ENCODE assay signal across 8 cellular contexts in the genomic region with DNA sequence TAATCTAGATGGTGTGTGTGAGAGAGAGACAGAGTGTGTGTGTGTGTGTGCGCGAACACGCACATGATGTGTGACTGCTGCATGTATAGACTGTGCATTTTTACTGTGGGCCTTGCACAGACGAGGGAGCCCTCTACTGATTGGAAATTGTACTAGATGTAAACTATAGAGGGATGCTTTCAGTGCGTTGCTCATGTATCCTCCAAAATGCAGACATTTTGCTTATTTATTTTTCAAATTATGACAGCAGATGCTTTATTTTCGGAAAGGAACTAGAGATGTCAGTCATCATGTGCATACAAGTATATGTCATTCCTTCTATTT.
DNase-seq lines count a peak whose midpoint lies in the region; ATAC-seq and TF ChIP-seq lines count a peak whose summit lies in the region.

No MANE protein-coding gene starts in this region.

- H3K36me3 ChIP-seq in fibroblast of lung (ENCODE audit: control insufficient read depth, insufficient read depth, low read length) (no peaks in the 10 kb centered on the region), prostate gland (no peaks in the 10 kb centered on the region)

- WGBS in prostate gland = 33% methylated on average over 6 of the region's 6 CpGs

- H3K27me3 ChIP-seq in fibroblast of lung (ENCODE audit: control insufficient read depth, insufficient read depth, low read length) = peaks cover 2% of the 10 kb centered on the region
- H3K27me3 ChIP-seq in prostate gland (replicated peaks; ENCODE audit: insufficient read depth) = no peaks in the 10 kb centered on the region

- no peak overlapping the region for H2AFZ ChIP-seq in fibroblast of lung (ENCODE audit: low read length)

- DNase-seq in activated T-cell treated with anti-CD3 and anti-CD28 coated beads, Interleukin-2, amount 50 U/mL, for 72 hours = no peak
- no peak for DNase-seq in activated T-cell treated with anti-CD3 and anti-CD28 coated beads, Interleukin-2, amount 50 U/mL, for 24 hours
- peak; percentile 17 for DNase-seq in RPMI7951 (ENCODE audit: low read depth)
- DNase-seq in fibroblast of lung (ENCODE audit: low read depth in 2 of 2) = peak; percentile 23 to 57
- no peak for DNase-seq in prostate gland (ENCODE audit: low spot score)
- DNase-seq in activated CD4-positive, alpha-beta T cell treated with anti-CD3 and anti-CD28 coated beads, Interleukin-2, amount 50 U/mL, for 48 hours = no peak

- H3K27me3 Mint-ChIP-seq in activated T-cell treated with anti-CD3 and anti-CD28 coated beads, Interleukin-2, amount 50 U/mL, for 72 hours (ENCODE audit: low read depth) = no peaks in the 10 kb centered on the region
- peaks cover 8% of the 10 kb centered on the region for H3K27me3 Mint-ChIP-seq in activated T-cell treated with anti-CD3 and anti-CD28 coated beads, Interleukin-2, amount 50 U/mL, for 24 hours

- H3K27ac ChIP-seq in fibroblast of lung (ENCODE audit: insufficient read depth, low read length) = no peak overlapping the region
- peak overlapping the region in 1 of 2 donors; percentile 23 for H3K27ac ChIP-seq in prostate gland

- no peaks in the 10 kb centered on the region for H3K4me1 Mint-ChIP-seq in activated T-cell treated with anti-CD3 and anti-CD28 coated beads, Interleukin-2, amount 50 U/mL, for 72 hours (ENCODE audit: low read depth)
- no peaks in the 10 kb centered on the region for H3K4me1 Mint-ChIP-seq in activated T-cell treated with anti-CD3 and anti-CD28 coated beads, Interleukin-2, amount 50 U/mL, for 24 hours (ENCODE audit: low read depth)

- no peak overlapping the region for H3K27ac Mint-ChIP-seq in activated T-cell treated with anti-CD3 and anti-CD28 coated beads, Interleukin-2, amount 50 U/mL, for 72 hours
- no peak overlapping the region for H3K27ac Mint-ChIP-seq in activated T-cell treated with anti-CD3 and anti-CD28 coated beads, Interleukin-2, amount 50 U/mL, for 24 hours

- TF ChIP-seq CTCF in fibroblast of lung (conservative IDR thresholded peaks at IDR 0.05 in 1 of 2, IDR thresholded peaks at IDR 0.05 in 1 of 2; ENCODE audit: low read depth in 1 of 2, low read length in 2 of 2) (peak; percentile 27 to 71), prostate gland (IDR thresholded peaks at IDR 0.05) (peak in 3 of 4 experiments; percentile 40 to 49 (median 48))

- H3K4me1 ChIP-seq in fibroblast of lung (ENCODE audit: control insufficient read depth, extremely low read depth, insufficient read depth, low read length) (no peaks in the 10 kb centered on the region), prostate gland (replicated peaks) (no peaks in the 10 kb centered on the region)

- H3K4me3 Mint-ChIP-seq in activated T-cell treated with anti-CD3 and anti-CD28 coated beads, Interleukin-2, amount 50 U/mL, for 72 hours = no peak overlapping the region
- no peak overlapping the region for H3K4me3 Mint-ChIP-seq in activated T-cell treated with anti-CD3 and anti-CD28 coated beads, Interleukin-2, amount 50 U/mL, for 24 hours

- ATAC-seq in activated T-cell treated with anti-CD3 and anti-CD28 coated beads, Interleukin-2, amount 50 U/mL, for 72 hours (replicated peaks in 1 of 2) = peak; percentile 57 to 62
- ATAC-seq in HG03565 (IDR thresholded peaks at IDR 0.05; ENCODE audit: unreplicated experiment) (peak; percentile 73), GM19455 (IDR thresholded peaks at IDR 0.05; ENCODE audit: unreplicated experiment) (no peak)

- TF ChIP-seq POLR2A in prostate gland (IDR thresholded peaks at IDR 0.05) = no peak

- no peaks in the 10 kb centered on the region for H3K9me3 ChIP-seq in fibroblast of lung (ENCODE audit: control insufficient read depth, insufficient read depth, low read depth, low read length)
- H3K9me3 ChIP-seq in prostate gland = no peaks in the 10 kb centered on the region

- no peak overlapping the region for H3K4me2 ChIP-seq in fibroblast of lung (ENCODE audit: extremely low read depth, insufficient read depth, low read length)

- H3K9me3 Mint-ChIP-seq in activated T-cell treated with anti-CD3 and anti-CD28 coated beads, Interleukin-2, amount 50 U/mL, for 72 hours = no peaks in the 10 kb centered on the region
- H3K9me3 Mint-ChIP-seq in activated T-cell treated with anti-CD3 and anti-CD28 coated beads, Interleukin-2, amount 50 U/mL, for 24 hours = no peaks in the 10 kb centered on the region

- H3K9ac ChIP-seq in fibroblast of lung (ENCODE audit: insufficient read depth, low read length) = no peak overlapping the region

- no peaks in the 10 kb centered on the region for H4K20me1 ChIP-seq in fibroblast of lung (ENCODE audit: control insufficient read depth, extremely low read depth, insufficient read depth, low read length)

- no peak overlapping the region for H3K4me3 ChIP-seq in fibroblast of lung (replicated peaks in 1 of 4; ENCODE audit: control extremely low read depth in 1 of 4, insufficient read depth in 1 of 4, low read depth in 3 of 4, low read length in 4 of 4)
- H3K4me3 ChIP-seq in prostate gland = no peak overlapping the region

- no peaks in the 10 kb centered on the region for H3K79me2 ChIP-seq in fibroblast of lung (ENCODE audit: control insufficient read depth, insufficient read depth, low read length)

- H3K36me3 Mint-ChIP-seq in activated T-cell treated with anti-CD3 and anti-CD28 coated beads, Interleukin-2, amount 50 U/mL, for 72 hours (ENCODE audit: insufficient read depth in 2 of 2) = no peaks in the 10 kb centered on the region
- no peaks in the 10 kb centered on the region for H3K36me3 Mint-ChIP-seq in activated T-cell treated with anti-CD3 and anti-CD28 coated beads, Interleukin-2, amount 50 U/mL, for 24 hours (ENCODE audit: low read depth)

- intact Hi-C loops in prostate gland (cut with DNase I) = loop anchor here (5.0 to 10.0 kb wide), 3 partner anchors 529 to 624 kb away; no protein-coding TSS in a partner anchor

Comparison
In these comparisons a context has a peak if more than half of its experiments do, and no peak if none do; other contexts are left out.
1. DNase-seq: peak in RPMI7951 (single experiment) and fibroblast of lung (2 of 2); none in activated T-cell treated with anti-CD3 and anti-CD28 coated beads, Interleukin-2, amount 50 U/mL, for 72 hours (0 of 2), activated T-cell treated with anti-CD3 and anti-CD28 coated beads, Interleukin-2, amount 50 U/mL, for 24 hours (single experiment), prostate gland (single experiment) and activated CD4-positive, alpha-beta T cell treated with anti-CD3 and anti-CD28 coated beads, Interleukin-2, amount 50 U/mL, for 48 hours (0 of 2).